ENCODE assay signal across 1 cellular context in genomic region chr2:202377308-202377736, GRCh38.
TF ChIP-seq lines count a peak whose summit lies in the region.

No MANE protein-coding gene starts in this region.

TF ChIP-seq in WTC11, 78 proteins besides CTCF, POLR2A, EP300 and RAD21 (continued from another document):
- TF ChIP-seq ZNF281 (CRISPR knock-in tag; IDR thresholded peaks at IDR 0.05) (no peak), TCF7 (CRISPR knock-in tag; IDR thresholded peaks at IDR 0.05; ENCODE audit: low read depth) (no peak), KAT7 (CRISPR knock-in tag; IDR thresholded peaks at IDR 0.05; ENCODE audit: borderline replicate concordance) (no peak), FOXP4 (CRISPR knock-in tag; IDR thresholded peaks at IDR 0.05) (peak; percentile 63; the same call in 1 of the 2 replicates), PREB (CRISPR knock-in tag; IDR thresholded peaks at IDR 0.05; ENCODE audit: borderline replicate concordance) (no peak), ETV6 (CRISPR knock-in tag; IDR thresholded peaks at IDR 0.05) (0 out of 2 replicates have a peak, but pooled peaks have one; percentile 30), PRDM15 (CRISPR knock-in tag; IDR thresholded peaks at IDR 0.05) (no peak), MLX (CRISPR knock-in tag; IDR thresholded peaks at IDR 0.05) (no peak), ZBTB43 (CRISPR knock-in tag; IDR thresholded peaks at IDR 0.05) (0 out of 2 replicates have a peak, but pooled peaks have one; percentile 31), E2F5 (CRISPR knock-in tag; IDR thresholded peaks at IDR 0.05) (0 out of 2 replicates have a peak, but pooled peaks have one; percentile 5), MYBL2 (CRISPR knock-in tag; IDR thresholded peaks at IDR 0.05) (0 out of 2 replicates have a peak, but pooled peaks have one; percentile 61), ZNF512 (CRISPR knock-in tag; IDR thresholded peaks at IDR 0.05; ENCODE audit: borderline replicate concordance) (no peak), ZNF219 (CRISPR knock-in tag; IDR thresholded peaks at IDR 0.05; ENCODE audit: borderline replicate concordance) (no peak), MAX (CRISPR knock-in tag; IDR thresholded peaks at IDR 0.05) (peak; percentile 39; the same call in 1 of the 2 replicates), ATF3 (CRISPR knock-in tag; conservative IDR thresholded peaks at IDR 0.05) (no peak), SMAD4 (CRISPR knock-in tag; IDR thresholded peaks at IDR 0.05) (no peak), GABPB1 (CRISPR knock-in tag; IDR thresholded peaks at IDR 0.05) (peak; percentile 59; the same call in 1 of the 2 replicates), TP53 (CRISPR knock-in tag; IDR thresholded peaks at IDR 0.05) (no peak), IRF2 (CRISPR knock-in tag; IDR thresholded peaks at IDR 0.05; ENCODE audit: borderline replicate concordance, low read depth) (no peak), NFE2L1 (CRISPR knock-in tag; IDR thresholded peaks at IDR 0.05) (no peak), ZNF263 (CRISPR knock-in tag; IDR thresholded peaks at IDR 0.05; ENCODE audit: low read depth) (no peak), SOX15 (CRISPR knock-in tag; IDR thresholded peaks at IDR 0.05) (no peak), RORB (CRISPR knock-in tag; IDR thresholded peaks at IDR 0.05) (no peak), USF1 (CRISPR knock-in tag; IDR thresholded peaks at IDR 0.05) (no peak), RELA (CRISPR knock-in tag; IDR thresholded peaks at IDR 0.05; ENCODE audit: borderline replicate concordance) (no peak), FOXK1 (CRISPR knock-in tag; IDR thresholded peaks at IDR 0.05) (0 out of 2 replicates have a peak, but pooled peaks have one; percentile 53)
TF ChIP-seq in WTC11: peak in this region for 9.
